In the genomic region with DNA sequence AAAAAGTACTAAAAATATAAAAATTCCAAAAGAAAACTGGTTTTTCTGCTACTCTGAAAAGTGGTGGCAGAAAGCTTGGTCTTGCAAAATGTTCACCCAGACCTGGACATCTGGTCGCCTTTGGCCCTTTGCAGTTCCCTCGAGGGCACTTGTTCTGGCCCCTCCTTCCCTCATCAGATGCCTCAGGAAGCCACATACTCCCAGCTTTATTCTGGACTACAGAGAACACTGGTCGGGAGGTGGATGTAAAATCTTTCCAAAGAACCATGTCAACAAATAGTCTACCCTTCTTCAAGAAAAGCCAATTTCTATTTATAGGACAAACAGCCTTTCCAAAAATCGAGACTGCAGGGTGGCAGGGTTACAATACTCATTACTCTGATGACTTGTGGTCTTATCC, we compare ENCODE assay signal across 18 cellular contexts.
DNase-seq lines count a peak whose midpoint lies in the region; TF ChIP-seq lines count a peak whose summit lies in the region.
"Had no signal": no experiment of that assay in that cellular context is flagged by ENCODE, and none has a peak within 500 bp of the region (broad histone marks: within the 10 kb centered on the region; RNA-seq: fewer than 3 reads in every experiment).

No MANE protein-coding gene starts in this region.

- TF ChIP-seq EP300 in tibial nerve (IDR thresholded peaks at IDR 0.05): peak in 1 of 2 donors; percentile 46

- no peaks in the 10 kb centered on the region for H4K20me1 ChIP-seq in PC-9 (ENCODE audit: insufficient read depth)

- H3K27ac ChIP-seq in tibial nerve (no peak overlapping the region), PC-9 (no peak overlapping the region)

- no peaks in the 10 kb centered on the region for H3K79me2 ChIP-seq in PC-9 (ENCODE audit: low read depth)

- no TSS peak for BruUV-seq in PC-9 (replicated peaks; lab: Mats Ljungman, UMichigan)

- no peak overlapping the region for H3K27ac Mint-ChIP-seq in T-helper 2 cell treated with Interferon-gamma antibody and Interleukin-4, amounts not matched to agents 5 μg/mL and 100 μg/mL, for 36 hours
- no peak overlapping the region for H3K27ac Mint-ChIP-seq in activated CD4-positive, alpha-beta T cell treated with anti-CD3 and anti-CD28 coated beads, Interleukin-2, amount 10 ng/mL, durations not matched to agents 7 days and 5 days
- H3K27ac Mint-ChIP-seq: CD14-positive monocyte had no signal

- H3K4me3 Mint-ChIP-seq in T-helper 2 cell treated with Interferon-gamma antibody and Interleukin-4, amounts not matched to agents 5 μg/mL and 100 μg/mL, for 36 hours: no peak overlapping the region
- no peak overlapping the region for H3K4me3 Mint-ChIP-seq in activated CD4-positive, alpha-beta T cell treated with anti-CD3 and anti-CD28 coated beads, Interleukin-2, amount 10 ng/mL, durations not matched to agents 7 days and 5 days
- H3K4me3 Mint-ChIP-seq: CD14-positive monocyte had no signal

- H3K4me3 ChIP-seq in tibial nerve (no peak overlapping the region), PC-9 (no peak overlapping the region)

- no peak overlapping the region for H2AFZ ChIP-seq in PC-9

- H3F3A ChIP-seq in PC-9 (ENCODE audit: insufficient read depth, low read depth): no peaks in the 10 kb centered on the region

- DNase-seq in ELF-1 (ENCODE audit: low read depth, low spot score) (peak; percentile 5), RPMI7951 (ENCODE audit: low read depth) (peak; percentile 93), myocyte (ENCODE audit: low read depth) (peak; percentile 67), tibial nerve (ENCODE audit: low spot score in 2 of 2) (peak; percentile 33 to 48), PC-9 (no peak)
- no peak for DNase-seq in T-helper 2 cell treated with Interferon-gamma antibody and Interleukin-4, amounts not matched to agents 5 μg/mL and 100 μg/mL, for 36 hours (ENCODE audit: low spot score)
- no peak for DNase-seq in activated CD4-positive, alpha-beta T cell treated with anti-CD3 and anti-CD28 coated beads, Interleukin-2, amount 10 ng/mL, durations not matched to agents 7 days and 5 days
- DNase-seq: AML-193; COR-L47; DMS 273 treated with DMSO at 0.1 percent for 48 hours; DND-41; GF-D8; NCI-H1105; NCI-H2081 treated with DMSO at 0.1 percent for 48 hours; NK-92 treated with Interleukin-12 subunit alpha and Interleukin-12 subunit beta, amount 100 ng/mL, for 24 hours; SHP77 treated with DMSO at 0.1 percent for 48 hours; SK-N-SH had no signal

- no peaks in the 10 kb centered on the region for H3K27me3 Mint-ChIP-seq in T-helper 2 cell treated with Interferon-gamma antibody and Interleukin-4, amounts not matched to agents 5 μg/mL and 100 μg/mL, for 36 hours (ENCODE audit: low read depth)
- H3K27me3 Mint-ChIP-seq in activated CD4-positive, alpha-beta T cell treated with anti-CD3 and anti-CD28 coated beads, Interleukin-2, amount 10 ng/mL, durations not matched to agents 7 days and 5 days: no peaks in the 10 kb centered on the region

- no peak overlapping the region for H3K4me2 ChIP-seq in PC-9

- H3K36me3 ChIP-seq in tibial nerve (no peaks in the 10 kb centered on the region), PC-9 (ENCODE audit: low read depth) (no peaks in the 10 kb centered on the region)

- no peaks in the 10 kb centered on the region for H3K36me3 Mint-ChIP-seq in T-helper 2 cell treated with Interferon-gamma antibody and Interleukin-4, amounts not matched to agents 5 μg/mL and 100 μg/mL, for 36 hours (ENCODE audit: low read depth)
- H3K36me3 Mint-ChIP-seq in activated CD4-positive, alpha-beta T cell treated with anti-CD3 and anti-CD28 coated beads, Interleukin-2, amount 10 ng/mL, durations not matched to agents 7 days and 5 days (ENCODE audit: low read depth): no peaks in the 10 kb centered on the region
- H3K36me3 Mint-ChIP-seq: CD14-positive monocyte had no signal

- TF ChIP-seq CTCF in tibial nerve (IDR thresholded peaks at IDR 0.05) (no peak), PC-9 (conservative IDR thresholded peaks at IDR 0.05) (no peak)

- CTCF ChIA-PET in activated CD4-positive, alpha-beta T cell treated with anti-CD3 and anti-CD28 coated beads, Interleukin-2, amount 10 ng/mL, durations not matched to agents 7 days and 5 days (lab: Charles Lee): interaction anchor here (0.7 kb wide), 1 partner anchor 704 kb away, joined by 3 read pairs; no protein-coding TSS in a partner anchor
- CTCF ChIA-PET in PC-9 (lab: Charles Lee): no interaction called here

- H3K4me1 Mint-ChIP-seq in T-helper 2 cell treated with Interferon-gamma antibody and Interleukin-4, amounts not matched to agents 5 μg/mL and 100 μg/mL, for 36 hours (ENCODE audit: low read depth): no peaks in the 10 kb centered on the region
- no peaks in the 10 kb centered on the region for H3K4me1 Mint-ChIP-seq in activated CD4-positive, alpha-beta T cell treated with anti-CD3 and anti-CD28 coated beads, Interleukin-2, amount 10 ng/mL, durations not matched to agents 7 days and 5 days
- H3K4me1 Mint-ChIP-seq: CD14-positive monocyte had no signal

- H3K9me3 ChIP-seq in tibial nerve: no peaks in the 10 kb centered on the region
- no peaks in the 10 kb centered on the region for H3K9me3 ChIP-seq in PC-9 (ENCODE audit: insufficient read depth, low read depth)
- H3K9me3 ChIP-seq: SK-N-SH had no signal

- TF ChIP-seq POLR2A in tibial nerve (IDR thresholded peaks at IDR 0.05): no peak

- intact Hi-C loops in PC-9 (cut with micrococcal nuclease; ENCODE audit: unreplicated experiment): no loop called here

- H3K27me3 ChIP-seq in tibial nerve (no peaks in the 10 kb centered on the region), PC-9 (ENCODE audit: insufficient read depth, low read depth) (no peaks in the 10 kb centered on the region)

- H3K9me3 Mint-ChIP-seq in T-helper 2 cell treated with Interferon-gamma antibody and Interleukin-4, amounts not matched to agents 5 μg/mL and 100 μg/mL, for 36 hours: peaks cover 12% of the 10 kb centered on the region
- H3K9me3 Mint-ChIP-seq in activated CD4-positive, alpha-beta T cell treated with anti-CD3 and anti-CD28 coated beads, Interleukin-2, amount 10 ng/mL, durations not matched to agents 7 days and 5 days: peaks cover 10% of the 10 kb centered on the region

- WGBS in tibial nerve, 2 donors: 42 to 43% methylated on average over 4 of the region's 4 CpGs

- POLR2A ChIA-PET in activated CD4-positive, alpha-beta T cell treated with anti-CD3 and anti-CD28 coated beads, Interleukin-2, amount 10 ng/mL, durations not matched to agents 7 days and 5 days (lab: Charles Lee): no interaction called here
- POLR2A ChIA-PET in PC-9 (lab: Charles Lee; ENCODE audit: unreplicated experiment): no interaction called here

- H3K9me2 ChIP-seq in PC-9 (ENCODE audit: insufficient read depth): no peaks in the 10 kb centered on the region
- H3K9me2 ChIP-seq: SK-N-SH had no signal

- H3K4me1 ChIP-seq in tibial nerve (peaks cover 0 to 21% (median 0%) of the 10 kb centered on the region in 4 donors), PC-9 (replicated peaks; ENCODE audit: insufficient read depth) (no peaks in the 10 kb centered on the region)

Comparison
In these comparisons a context has a peak if more than half of its experiments do, and no peak if none do; other contexts are left out.
1. DNase-seq: peak in ELF-1 (single experiment), RPMI7951 (single experiment), myocyte (single experiment) and tibial nerve (2 of 2); none in T-helper 2 cell treated with Interferon-gamma antibody and Interleukin-4, amounts not matched to agents 5 μg/mL and 100 μg/mL, for 36 hours (single experiment), activated CD4-positive, alpha-beta T cell treated with anti-CD3 and anti-CD28 coated beads, Interleukin-2, amount 10 ng/mL, durations not matched to agents 7 days and 5 days (single experiment) and PC-9 (0 of 2).